In the genomic region with DNA sequence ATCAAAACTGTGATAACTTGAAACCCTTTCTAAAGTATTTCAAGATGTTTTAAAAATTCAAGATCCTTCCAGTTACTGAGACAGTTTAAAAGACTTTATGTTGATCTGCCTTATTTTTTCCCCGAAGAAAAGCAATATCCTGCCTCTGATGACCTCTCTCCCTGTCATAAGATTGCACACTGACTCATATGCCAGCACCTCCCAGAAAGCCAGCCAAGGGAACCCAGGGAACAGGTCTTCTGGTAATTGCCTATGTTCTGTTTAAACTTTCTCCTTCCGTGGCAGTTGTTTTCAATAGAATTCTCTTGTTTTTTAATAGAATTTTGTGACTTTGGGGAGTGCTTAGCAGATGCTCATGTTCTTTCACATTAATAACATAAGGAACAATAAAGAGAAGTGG, we compare ENCODE assay signal across 13 cellular contexts.
DNase-seq lines count a peak whose midpoint lies in the region; ATAC-seq and TF ChIP-seq lines count a peak whose summit lies in the region.
"Had no signal": no experiment of that assay in that cellular context is flagged by ENCODE, and none has a peak within 500 bp of the region (broad histone marks: within the 10 kb centered on the region; RNA-seq: fewer than 3 reads in every experiment).

No MANE protein-coding gene starts in this region.

- H3K27ac Mint-ChIP-seq in HFFc6 (peak overlapping the region; percentile 51), brain (peak overlapping the region in 3 of 5 experiments; percentile 59 to 81 (median 71))
- no peak overlapping the region for H3K27ac Mint-ChIP-seq in activated CD8-positive, alpha-beta memory T cell treated with anti-CD3 and anti-CD28 coated beads, Interleukin-2, amount 10 ng/mL, durations not matched to agents 7 days and 5 days
- no peak overlapping the region for H3K27ac Mint-ChIP-seq in stimulated activated memory B cell treated with anti-CD40 and anti-IgM and Interleukin-4, amounts not matched to agents 10 μg/mL and 1 μg/mL and 100 μg/mL, for 72 hours
- H3K27ac Mint-ChIP-seq: activated CD4-positive, alpha-beta T cell treated with anti-CD3 and anti-CD28 coated beads for 36 hours; activated naive CD8-positive, alpha-beta T cell; GM23338 had no signal

- TF ChIP-seq EP300 in suprapubic skin (IDR thresholded peaks at IDR 0.05), result no peak

- no peak for TF ChIP-seq POLR2A in suprapubic skin (IDR thresholded peaks at IDR 0.05)

- ATAC-seq in activated CD8-positive, alpha-beta memory T cell treated with anti-CD3 and anti-CD28 coated beads, Interleukin-2, amount 10 ng/mL, durations not matched to agents 7 days and 5 days, result no peak
- no peak for ATAC-seq in stimulated activated memory B cell treated with anti-CD40 and anti-IgM and Interleukin-4, amounts not matched to agents 10 μg/mL and 1 μg/mL and 100 μg/mL, for 72 hours
- ATAC-seq: activated CD4-positive, alpha-beta T cell treated with anti-CD3 and anti-CD28 coated beads for 36 hours; GM23338 had no signal

- intact Hi-C loops in left ventricle myocardium inferior (cut with micrococcal nuclease), result no loop called here

- no peaks in the 10 kb centered on the region for H3K27me3 ChIP-seq in left ventricle myocardium inferior (ENCODE audit: low read depth)
- H3K27me3 ChIP-seq in suprapubic skin, result no peaks in the 10 kb centered on the region
- H3K27me3 ChIP-seq: upper lobe of left lung had no signal

- no peaks in the 10 kb centered on the region for H3K9me3 ChIP-seq in left ventricle myocardium inferior (replicated peaks)
- H3K9me3 ChIP-seq in suprapubic skin, result no peaks in the 10 kb centered on the region
- H3K9me3 ChIP-seq: upper lobe of left lung had no signal

- H3K27ac ChIP-seq in left ventricle myocardium inferior (replicated peaks) (peak overlapping the region; percentile 60), suprapubic skin (peak overlapping the region; percentile 17)

- H3K4me3 Mint-ChIP-seq in HFFc6, result peak overlapping the region; percentile 48
- H3K4me3 Mint-ChIP-seq in brain, result peak overlapping the region in 1 of 5 experiments; percentile 18
- H3K4me3 Mint-ChIP-seq in activated CD8-positive, alpha-beta memory T cell treated with anti-CD3 and anti-CD28 coated beads, Interleukin-2, amount 10 ng/mL, durations not matched to agents 7 days and 5 days, result no peak overlapping the region
- H3K4me3 Mint-ChIP-seq in stimulated activated memory B cell treated with anti-CD40 and anti-IgM and Interleukin-4, amounts not matched to agents 10 μg/mL and 1 μg/mL and 100 μg/mL, for 72 hours, result no peak overlapping the region
- H3K4me3 Mint-ChIP-seq: activated CD4-positive, alpha-beta T cell treated with anti-CD3 and anti-CD28 coated beads for 36 hours; activated naive CD8-positive, alpha-beta T cell; GM23338 had no signal

- no peaks in the 10 kb centered on the region for H3K27me3 Mint-ChIP-seq in HFFc6 (ENCODE audit: insufficient read depth)
- no peaks in the 10 kb centered on the region for H3K27me3 Mint-ChIP-seq in brain
- H3K27me3 Mint-ChIP-seq in activated CD8-positive, alpha-beta memory T cell treated with anti-CD3 and anti-CD28 coated beads, Interleukin-2, amount 10 ng/mL, durations not matched to agents 7 days and 5 days, result no peaks in the 10 kb centered on the region
- no peaks in the 10 kb centered on the region for H3K27me3 Mint-ChIP-seq in stimulated activated memory B cell treated with anti-CD40 and anti-IgM and Interleukin-4, amounts not matched to agents 10 μg/mL and 1 μg/mL and 100 μg/mL, for 72 hours
- H3K27me3 Mint-ChIP-seq: activated CD4-positive, alpha-beta T cell treated with anti-CD3 and anti-CD28 coated beads for 36 hours had no signal

- H3K4me1 ChIP-seq in left ventricle myocardium inferior (peaks cover 22% of the 10 kb centered on the region), suprapubic skin (peaks cover 20% of the 10 kb centered on the region)

- peaks cover 45% of the 10 kb centered on the region for H3K4me1 Mint-ChIP-seq in HFFc6 (ENCODE audit: low read depth)
- H3K4me1 Mint-ChIP-seq in brain, result peaks cover 23% of the 10 kb centered on the region
- H3K4me1 Mint-ChIP-seq in activated CD8-positive, alpha-beta memory T cell treated with anti-CD3 and anti-CD28 coated beads, Interleukin-2, amount 10 ng/mL, durations not matched to agents 7 days and 5 days, result no peaks in the 10 kb centered on the region
- no peaks in the 10 kb centered on the region for H3K4me1 Mint-ChIP-seq in stimulated activated memory B cell treated with anti-CD40 and anti-IgM and Interleukin-4, amounts not matched to agents 10 μg/mL and 1 μg/mL and 100 μg/mL, for 72 hours
- H3K4me1 Mint-ChIP-seq: activated CD4-positive, alpha-beta T cell treated with anti-CD3 and anti-CD28 coated beads for 36 hours; GM23338 had no signal

- no peak for TF ChIP-seq CTCF in HFFc6 (IDR thresholded peaks at IDR 0.05)
- TF ChIP-seq CTCF in brain (conservative IDR thresholded peaks at IDR 0.05), result no peak
- TF ChIP-seq CTCF in left ventricle myocardium inferior (IDR thresholded peaks at IDR 0.05; ENCODE audit: borderline replicate concordance), result no peak
- TF ChIP-seq CTCF in suprapubic skin (IDR thresholded peaks at IDR 0.05), result no peak

- CTCF ChIA-PET in activated CD8-positive, alpha-beta memory T cell treated with anti-CD3 and anti-CD28 coated beads, Interleukin-2, amount 10 ng/mL, durations not matched to agents 7 days and 5 days (lab: Charles Lee), result no interaction called here

- 17% methylated on average over 2 of the region's 2 CpGs for WGBS in suprapubic skin

- H3K9me3 Mint-ChIP-seq in HFFc6 (no peaks in the 10 kb centered on the region), brain (peaks cover 0 to 10% (median 0%) of the 10 kb centered on the region in 5 experiments)
- no peaks in the 10 kb centered on the region for H3K9me3 Mint-ChIP-seq in activated CD8-positive, alpha-beta memory T cell treated with anti-CD3 and anti-CD28 coated beads, Interleukin-2, amount 10 ng/mL, durations not matched to agents 7 days and 5 days (ENCODE audit: low read depth)
- peaks cover 2% of the 10 kb centered on the region for H3K9me3 Mint-ChIP-seq in stimulated activated memory B cell treated with anti-CD40 and anti-IgM and Interleukin-4, amounts not matched to agents 10 μg/mL and 1 μg/mL and 100 μg/mL, for 72 hours
- H3K9me3 Mint-ChIP-seq: GM23338 had no signal

- DNase-seq in HFFc6, result peak; percentile 51
- peak; percentile 16 for DNase-seq in left ventricle myocardium inferior
- no peak for DNase-seq in suprapubic skin (ENCODE audit: low spot score in 2 of 2)
- no peak for DNase-seq in activated CD4-positive, alpha-beta T cell treated with anti-CD3 and anti-CD28 coated beads, Interleukin-2, amount 50 U/mL, for 1 hour
- no peak for DNase-seq in activated CD8-positive, alpha-beta memory T cell treated with anti-CD3 and anti-CD28 coated beads, Interleukin-2, amount 10 ng/mL, durations not matched to agents 7 days and 5 days
- no peak for DNase-seq in NCI-H1436 (lab: John Stamatoyannopoulos, UW)
- DNase-seq: activated CD4-positive, alpha-beta T cell treated with anti-CD3 and anti-CD28 coated beads for 36 hours; NCI-H2029 treated with DMSO at 0.1 percent for 48 hours; upper lobe of left lung had no signal

- H3K36me3 Mint-ChIP-seq in HFFc6 (ENCODE audit: low read depth) (no peaks in the 10 kb centered on the region), brain (no peaks in the 10 kb centered on the region)
- H3K36me3 Mint-ChIP-seq in activated CD8-positive, alpha-beta memory T cell treated with anti-CD3 and anti-CD28 coated beads, Interleukin-2, amount 10 ng/mL, durations not matched to agents 7 days and 5 days, result no peaks in the 10 kb centered on the region
- H3K36me3 Mint-ChIP-seq in stimulated activated memory B cell treated with anti-CD40 and anti-IgM and Interleukin-4, amounts not matched to agents 10 μg/mL and 1 μg/mL and 100 μg/mL, for 72 hours, result no peaks in the 10 kb centered on the region
- H3K36me3 Mint-ChIP-seq: activated naive CD8-positive, alpha-beta T cell had no signal

- H3K36me3 ChIP-seq in left ventricle myocardium inferior, result no peaks in the 10 kb centered on the region
- no peaks in the 10 kb centered on the region for H3K36me3 ChIP-seq in suprapubic skin
- H3K36me3 ChIP-seq: upper lobe of left lung had no signal

- H3K4me3 ChIP-seq in left ventricle myocardium inferior (no peak overlapping the region), suprapubic skin (no peak overlapping the region)
- H3K4me3 ChIP-seq: GM23338, upper lobe of left lung had no signal

Comparison
In these comparisons a context has a peak if more than half of its experiments do, and no peak if none do; other contexts are left out.
1. DNase-seq: peak in HFFc6 (single experiment) and left ventricle myocardium inferior (single experiment); none in suprapubic skin (0 of 2), activated CD4-positive, alpha-beta T cell treated with anti-CD3 and anti-CD28 coated beads, Interleukin-2, amount 50 U/mL, for 1 hour (single experiment), activated CD8-positive, alpha-beta memory T cell treated with anti-CD3 and anti-CD28 coated beads, Interleukin-2, amount 10 ng/mL, durations not matched to agents 7 days and 5 days (single experiment) and NCI-H1436 (single experiment).
2. H3K27ac Mint-ChIP-seq: peak in HFFc6 (single experiment) and brain (3 of 5); none in activated CD8-positive, alpha-beta memory T cell treated with anti-CD3 and anti-CD28 coated beads, Interleukin-2, amount 10 ng/mL, durations not matched to agents 7 days and 5 days (single experiment) and stimulated activated memory B cell treated with anti-CD40 and anti-IgM and Interleukin-4, amounts not matched to agents 10 μg/mL and 1 μg/mL and 100 μg/mL, for 72 hours (single experiment).